In the genomic region with DNA sequence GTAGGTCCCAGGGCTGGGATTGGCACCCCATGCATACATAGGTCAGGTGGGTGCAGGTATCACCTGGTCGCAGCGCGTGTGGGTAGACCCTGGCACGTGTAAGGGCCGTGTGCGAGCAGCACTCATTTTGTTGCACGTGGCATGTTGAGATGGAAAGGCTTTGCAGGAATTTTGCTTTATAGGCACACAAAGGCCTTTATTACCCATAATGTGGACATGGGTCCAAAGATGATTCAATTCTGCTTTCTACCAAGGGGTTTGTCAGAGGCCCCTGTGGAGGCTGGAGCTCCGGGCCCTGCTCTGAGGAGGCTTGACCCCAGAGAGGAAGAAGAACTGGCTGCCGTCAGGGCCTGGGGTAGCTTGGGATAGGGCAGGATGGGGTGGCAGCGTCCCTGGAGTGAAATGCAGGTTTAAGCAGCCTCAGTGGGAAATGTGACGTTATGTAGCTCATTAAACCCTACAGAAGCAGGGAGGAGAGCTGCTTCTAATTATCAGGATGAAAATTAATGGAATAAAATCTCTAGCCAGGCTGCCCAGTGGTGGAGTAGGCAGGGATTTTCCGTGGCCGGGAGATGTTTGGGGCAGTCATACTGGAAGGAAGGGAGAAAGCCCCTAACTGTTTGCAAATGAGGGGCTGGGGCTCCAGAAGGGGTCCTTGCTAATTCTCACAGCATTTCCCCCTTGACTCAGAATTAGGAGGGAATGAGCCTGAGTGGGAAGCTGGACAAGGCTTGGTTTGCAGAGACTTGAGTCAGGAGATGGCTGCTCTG, we compare ENCODE assay signal across 22 cellular contexts.
"Had no signal": no experiment of that assay in that cellular context is flagged by ENCODE, and none has a peak within 500 bp of the region (broad histone marks: within the 10 kb centered on the region; RNA-seq: fewer than 3 reads in every experiment).

No MANE protein-coding gene starts in this region.

- H3K9ac ChIP-seq: parathyroid adenoma had no signal

- H3K4me3 ChIP-seq: esophagus muscularis mucosa, lung, psoas muscle, spleen, thoracic aorta, transverse colon had no signal

- H3K4me3 Mint-ChIP-seq: naive thymus-derived CD4-positive, alpha-beta T cell; nephron progenitor cell; stimulated activated naive B cell treated with anti-CD40 and anti-IgM and Interleukin-4, amounts not matched to agents 10 μg/mL and 1 μg/mL and 100 μg/mL, for 72 hours; stimulated activated naive CD8-positive, alpha-beta T cell treated with anti-CD3 and anti-CD28 coated beads, Interleukin-15, amount 100 ng/mL, for 72 hours had no signal

- H3K4me1 Mint-ChIP-seq: stimulated activated naive CD8-positive, alpha-beta T cell treated with anti-CD3 and anti-CD28 coated beads, Interleukin-15, amount 100 ng/mL, for 72 hours had no signal

- H3K27me3 ChIP-seq: esophagus muscularis mucosa, transverse colon had no signal

- H3K36me3 Mint-ChIP-seq: naive thymus-derived CD4-positive, alpha-beta T cell had no signal

- DNase-seq: dermis blood vessel endothelial cell; foreskin fibroblast; left ventricle myocardium superior; mesendoderm; naive thymus-derived CD4-positive, alpha-beta T cell; nephron progenitor cell; psoas muscle; retina; spleen; stimulated activated CD4-positive, alpha-beta T cell treated with anti-CD3 and anti-CD28 coated beads, Interleukin-15, amount 100 ng/mL, for 24 hours; stimulated activated CD4-positive, alpha-beta T cell treated with anti-CD3 and anti-CD28 coated beads, Interleukin-1b, Interleukin-23, amount 100 ng/mL, for 48 hours; stimulated activated CD4-positive, alpha-beta T cell treated with anti-CD3 and anti-CD28 coated beads, Interleukin-4, amount 100 ng/mL, for 4 hours; stimulated activated naive B cell treated with anti-CD40 and anti-IgM and Interleukin-4, amounts not matched to agents 10 μg/mL and 1 μg/mL and 100 μg/mL, for 72 hours; stimulated activated naive CD8-positive, alpha-beta T cell treated with anti-CD3 and anti-CD28 coated beads, Interleukin-15, amount 100 ng/mL, for 72 hours; substantia nigra; transverse colon had no signal

- ATAC-seq: left colon; left ventricle myocardium superior; naive thymus-derived CD4-positive, alpha-beta T cell; psoas muscle; sciatic nerve; stimulated activated naive B cell treated with anti-CD40 and anti-IgM and Interleukin-4, amounts not matched to agents 10 μg/mL and 1 μg/mL and 100 μg/mL, for 72 hours; stimulated activated naive CD8-positive, alpha-beta T cell treated with anti-CD3 and anti-CD28 coated beads, Interleukin-15, amount 100 ng/mL, for 72 hours had no signal

- H3K9me3 ChIP-seq: esophagus muscularis mucosa, psoas muscle, spleen, thoracic aorta, transverse colon had no signal

- H3K36me3 ChIP-seq: esophagus muscularis mucosa, spleen, thoracic aorta, transverse colon had no signal

- H3K27ac ChIP-seq: esophagus muscularis mucosa, parathyroid adenoma, psoas muscle, spleen, thoracic aorta had no signal

- H3K27ac Mint-ChIP-seq: naive thymus-derived CD4-positive, alpha-beta T cell; nephron progenitor cell; stimulated activated naive B cell treated with anti-CD40 and anti-IgM and Interleukin-4, amounts not matched to agents 10 μg/mL and 1 μg/mL and 100 μg/mL, for 72 hours; stimulated activated naive CD8-positive, alpha-beta T cell treated with anti-CD3 and anti-CD28 coated beads, Interleukin-15, amount 100 ng/mL, for 72 hours had no signal

- H3K79me2 ChIP-seq: parathyroid adenoma had no signal

- H3K9me3 Mint-ChIP-seq: naive thymus-derived CD4-positive, alpha-beta T cell; nephron progenitor cell; stimulated activated naive B cell treated with anti-CD40 and anti-IgM and Interleukin-4, amounts not matched to agents 10 μg/mL and 1 μg/mL and 100 μg/mL, for 72 hours; stimulated activated naive CD8-positive, alpha-beta T cell treated with anti-CD3 and anti-CD28 coated beads, Interleukin-15, amount 100 ng/mL, for 72 hours had no signal

- H2AFZ ChIP-seq: parathyroid adenoma had no signal
